Comparison of ENCODE assay signal across 8 cellular contexts in genomic region chr13:94601446-94602431, GRCh38. TPM values are rescaled to one million over a fixed set of nuclear protein-coding genes. Genes with fewer than 3 reads are reported as not detected.
DNase-seq lines count a peak whose midpoint lies in the region; ATAC-seq and TF ChIP-seq lines count a peak whose summit lies in the region.

Gene GPR180 (plus strand): TSS chr13:94601857. CDS start chr13:94601928, 71 bp downstream.

- no peaks in the 10 kb centered on the region for H3K9me3 ChIP-seq in SK-N-SH

- peak; percentile 99 for DNase-seq in NB4 (ENCODE audit: low read depth)
- peak; percentile 96 for DNase-seq in SK-N-SH
- peak; percentile 86 to 92 for DNase-seq in activated naive CD4-positive, alpha-beta T cell treated with anti-CD3 and anti-CD28 coated beads, Interleukin-2, amount 50 U/mL, for 72 hours (ENCODE audit: low spot score in 2 of 2)
- DNase-seq in glomerular endothelial cell (ENCODE audit: extremely low read depth, low read depth, low spot score), result peak; percentile 93
- DNase-seq in nucleus accumbens (lab: John Stamatoyannopoulos, UW), result peak; percentile 67 to 98 (median 94)
- peak; percentile 98 for DNase-seq in superior temporal gyrus (ENCODE audit: extremely low spot score)

- H3K79me2 ChIP-seq in SK-N-SH (ENCODE audit: insufficient read depth), result peaks cover 39% of the 10 kb centered on the region

- peak; percentile 99 for ATAC-seq in HG02571 (IDR thresholded peaks at IDR 0.05; ENCODE audit: unreplicated experiment)
- ATAC-seq in activated naive CD4-positive, alpha-beta T cell treated with anti-CD3 and anti-CD28 coated beads, Interleukin-2, amount 50 U/mL, for 72 hours, result peak; percentile 99 to 100

- H3K36me3 Mint-ChIP-seq in activated naive CD4-positive, alpha-beta T cell treated with anti-CD3 and anti-CD28 coated beads, Interleukin-2, amount 50 U/mL, for 72 hours, result peaks cover 21 to 25% of the 10 kb centered on the region in 2 donors

- H3K27ac ChIP-seq in SK-N-SH (ENCODE audit: low read depth in 2 of 2, low read length in 1 of 2), result peak within 1 kb of the TSS; percentile 59 to 86

- TF ChIP-seq POLR2A in NB4 (IDR thresholded peaks at IDR 0.05; ENCODE audit: extremely low read depth, insufficient read length), result peak; percentile 68

- H3K9ac ChIP-seq in SK-N-SH, result peak within 1 kb of the TSS; percentile 81

- H3K27ac Mint-ChIP-seq in activated naive CD4-positive, alpha-beta T cell treated with anti-CD3 and anti-CD28 coated beads, Interleukin-2, amount 50 U/mL, for 72 hours, result peak within 1 kb of the TSS; percentile 57 to 85

- POLR2A ChIA-PET in SK-N-SH (lab: Yijun Ruan, JAX), result interaction anchor here (1.2 kb wide), 1 partner anchor 52 kb away, joined by 5 read pairs; no protein-coding TSS in a partner anchor

- peaks cover 0 to 6% of the 10 kb centered on the region in 2 experiments; a peak in 2 of 4 replicates for H3K4me1 ChIP-seq in SK-N-SH (ENCODE audit: control insufficient read depth in 1 of 2, insufficient read depth in 2 of 2, low read depth in 1 of 2, low read length in 1 of 2)

- no peaks in the 10 kb centered on the region for H3K27me3 ChIP-seq in SK-N-SH (ENCODE audit: insufficient read depth)

- TF ChIP-seq CTCF in NB4 (IDR thresholded peaks at IDR 0.05; ENCODE audit: low read depth, low read length) (no peak), SK-N-SH (IDR thresholded peaks at IDR 0.05) (no peak)

- WGBS in SK-N-SH (ENCODE audit: low lambda C conversion rate), result 4% methylated on average over 30 of the region's 71 CpGs

- peak within 1 kb of the TSS; percentile 78 for H3K4me2 ChIP-seq in SK-N-SH

- no peaks in the 10 kb centered on the region for H3K9me2 ChIP-seq in SK-N-SH

- CTCF ChIA-PET in SK-N-SH (lab: Yijun Ruan, JAX), result interaction anchor here (1.1 to 1.5 kb wide), 5 partner anchors 15 to 166 kb away, joined by 3 to 7 read pairs (median 5); no protein-coding TSS in a partner anchor

- no peaks in the 10 kb centered on the region for H4K20me1 ChIP-seq in SK-N-SH (ENCODE audit: insufficient read depth)

- 0 out of 4 replicates have a peak, but pooled peaks of 1 of the 2 experiments have one; percentile 22 for TF ChIP-seq EP300 in SK-N-SH (IDR thresholded peaks at IDR 0.05; ENCODE audit: borderline replicate concordance in 1 of 2, low read depth in 1 of 2, low read length in 1 of 2)

- peak within 1 kb of the TSS; percentile 89 for H2AFZ ChIP-seq in SK-N-SH (ENCODE audit: low read depth)

- H3F3A ChIP-seq in SK-N-SH (replicated peaks; ENCODE audit: insufficient read depth), result no peaks in the 10 kb centered on the region

- H3K36me3 ChIP-seq in SK-N-SH (replicated peaks in 1 of 2; ENCODE audit: control insufficient read depth in 1 of 2, insufficient read depth in 2 of 2, low read length in 1 of 2), result peaks cover 6 to 13% of the 10 kb centered on the region in 2 experiments

- H3K4me3 ChIP-seq in GM08714 (ENCODE audit: low read length) (peak within 1 kb of the TSS; percentile 85), NB4 (ENCODE audit: low read depth, low read length) (peak within 1 kb of the TSS; percentile 82), SK-N-SH (ENCODE audit: low read depth in 2 of 2, low read length in 1 of 2) (peak within 1 kb of the TSS; percentile 87 to 100)

- TF ChIP-seq RAD21 in SK-N-SH (IDR thresholded peaks at IDR 0.05; ENCODE audit: low read length), result no peak

- H3K9me3 Mint-ChIP-seq in activated naive CD4-positive, alpha-beta T cell treated with anti-CD3 and anti-CD28 coated beads, Interleukin-2, amount 50 U/mL, for 72 hours, result peaks cover 6 to 10% of the 10 kb centered on the region in 2 donors

TF ChIP-seq in SK-N-SH, 30 proteins besides CTCF, POLR2A, EP300 and RAD21:
- peak; percentile 43 for TF ChIP-seq GABPA (IDR thresholded peaks at IDR 0.05; ENCODE audit: low read depth)
- no peak for TF ChIP-seq FOXJ3 (CRISPR knock-in tag; IDR thresholded peaks at IDR 0.05)
- no peak for TF ChIP-seq TEAD4 (IDR thresholded peaks at IDR 0.05; ENCODE audit: borderline replicate concordance, insufficient read depth)
- peak; percentile 84 for TF ChIP-seq PBX3 (IDR thresholded peaks at IDR 0.05)
- peak; percentile 68 for TF ChIP-seq CHD2 (IDR thresholded peaks at IDR 0.05; ENCODE audit: low read length, partially characterized antibody)
- TF ChIP-seq IRF3 (IDR thresholded peaks at IDR 0.05; ENCODE audit: low read depth, low read length), result peak; percentile 45; the same call in 1 of the 2 replicates
- TF ChIP-seq RFX5 (IDR thresholded peaks at IDR 0.05; ENCODE audit: low read length), result peak; percentile 62; the same call in 1 of the 2 replicates
- no peak for TF ChIP-seq TAF1 (IDR thresholded peaks at IDR 0.05; ENCODE audit: borderline replicate concordance, low read depth, low read length)
- TF ChIP-seq EZH2phosphoT487 (IDR thresholded peaks at IDR 0.05; ENCODE audit: borderline replicate concordance, low read depth), result no peak
- TF ChIP-seq POLR2AphosphoS5 (IDR thresholded peaks at IDR 0.05; ENCODE audit: low read depth, low read length), result peak; percentile 46; the same call in 1 of the 2 replicates
- TF ChIP-seq ELF1 (IDR thresholded peaks at IDR 0.05), result 0 out of 2 replicates have a peak, but pooled peaks have one; percentile 29
- TF ChIP-seq MAX (IDR thresholded peaks at IDR 0.05; ENCODE audit: low read depth), result peak; percentile 99
- TF ChIP-seq SIN3A (IDR thresholded peaks at IDR 0.05; ENCODE audit: borderline replicate concordance, low read depth, low read length), result no peak
- TF ChIP-seq GATA2 (CRISPR knock-in tag; IDR thresholded peaks at IDR 0.05), result no peak; the same call in 1 of the 2 replicates
- TF ChIP-seq FOSL2 (IDR thresholded peaks at IDR 0.05; ENCODE audit: borderline replicate concordance, low read depth), result no peak
- peak; percentile 85 for TF ChIP-seq NRF1 (IDR thresholded peaks at IDR 0.05; ENCODE audit: low read depth, low read length)
- TF ChIP-seq MXI1 (IDR thresholded peaks at IDR 0.05; ENCODE audit: low read depth, low read length), result peak; percentile 89
- no peak for TF ChIP-seq JUND (IDR thresholded peaks at IDR 0.05)
TF ChIP-seq in SK-N-SH: peak in this region for 10.

RNA-seq across cellular contexts. Expression of gene GPR180, which starts in this region (rescaled TPM):
- 1.8 and 2.2 TPM in 2 replicates for polyA plus RNA-seq in SK-N-SH (2012; rRNA removed)
- 2.6 and 3.0 TPM in 2 replicates for polyA plus RNA-seq in SK-N-SH (2012; cell fraction: cytosol; rRNA removed)
- 1.6 and 3.8 TPM in 2 replicates for polyA plus RNA-seq in SK-N-SH (2012; cell fraction: nucleus; rRNA removed)
- total RNA-seq in activated naive CD4-positive, alpha-beta T cell treated with anti-CD3 and anti-CD28 coated beads, Interleukin-2, amount 50 U/mL, for 72 hours, result 1 to 10 TPM; 7.3 to 7.5 TPM
- 9.9 and 10.6 TPM in 2 replicates for total RNA-seq in glomerular endothelial cell

Comparison
In these comparisons a context has a peak if more than half of its experiments do, and no peak if none do; other contexts are left out.
1. Peak in every context shown above with its lines: DNase-seq, ATAC-seq, H3K4me3 ChIP-seq and H3K27ac ChIP-seq.